ENCODE assay signal across 33 cellular contexts in the genomic region with DNA sequence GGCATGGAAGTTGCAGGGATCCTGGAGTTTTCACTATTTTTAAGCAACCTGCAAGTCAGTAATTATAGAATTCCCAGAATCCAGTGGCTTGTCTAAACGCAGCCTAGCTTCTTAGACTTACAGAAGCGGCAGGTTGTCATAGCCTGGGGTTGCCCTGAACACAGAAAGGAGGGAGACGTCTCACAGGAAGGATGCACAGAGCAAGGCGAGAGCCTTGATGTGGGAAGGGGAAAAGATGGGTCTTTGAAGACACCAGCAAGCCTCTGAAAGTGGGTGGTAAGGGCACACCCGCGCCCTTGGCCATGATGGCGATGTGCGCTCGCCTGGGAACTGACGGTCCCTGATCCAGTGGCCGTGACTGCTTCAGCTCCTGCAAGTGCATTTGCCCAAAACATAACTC. TPM values are rescaled to one million over a fixed set of nuclear protein-coding genes. Genes with fewer than 3 reads are reported as not detected.
"Had no signal": no experiment of that assay in that cellular context is flagged by ENCODE, and none has a peak within 500 bp of the region (broad histone marks: within the 10 kb centered on the region; RNA-seq: fewer than 3 reads in every experiment).

No MANE protein-coding gene starts in this region.

- H3K4me3 Mint-ChIP-seq: mesothelial cell of epicardium; naive thymus-derived CD8-positive, alpha-beta T cell; nephron progenitor cell had no signal

- H3K27ac ChIP-seq: coronary artery, esophagus squamous epithelium, heart right ventricle, prostate gland, right atrium auricular region, stomach, thyroid gland, vagina had no signal

- H3K9me3 ChIP-seq: esophagus squamous epithelium, heart right ventricle, mucosa of descending colon, prostate gland, right atrium auricular region, stomach, thyroid gland, vagina had no signal

- H3K27me3 ChIP-seq: esophagus squamous epithelium, heart right ventricle, right atrium auricular region, stomach, thyroid gland, vagina had no signal

- H3K4me1 ChIP-seq: esophagus squamous epithelium, prostate gland, right atrium auricular region, thyroid gland had no signal

- H3K4me1 Mint-ChIP-seq: nephron progenitor cell had no signal

- ATAC-seq: heart right ventricle, mucosa of descending colon, sciatic nerve had no signal

- H3K36me3 Mint-ChIP-seq: mesothelial cell of epicardium had no signal

- H3K4me3 ChIP-seq: coronary artery, esophagus squamous epithelium, heart right ventricle, lung, mucosa of descending colon, prostate gland, right atrium auricular region, smooth muscle cell, stomach, thyroid gland, vagina had no signal

- H3K27ac Mint-ChIP-seq: mesothelial cell of epicardium, nephron progenitor cell had no signal

- H3K36me3 ChIP-seq: esophagus squamous epithelium, heart right ventricle, prostate gland, right atrium auricular region, thyroid gland, vagina had no signal

- H3K4me2 ChIP-seq: smooth muscle cell had no signal

- DNase-seq: dermis blood vessel endothelial cell; effector memory CD4-positive, alpha-beta T cell; erythroblast; esophagus squamous epithelium; foreskin melanocyte; glutamatergic neuron; heart right ventricle; hypothalamus; kidney; mesenchymal stem cell; mucosa of descending colon; naive thymus-derived CD8-positive, alpha-beta T cell; nephron progenitor cell; stimulated activated CD4-positive, alpha-beta T cell treated with anti-CD3 and anti-CD28 coated beads, Interleukin-12 subunit alpha, Interleukin-12 subunit beta, amount 100 ng/mL, for 4 hours; stimulated activated CD4-positive, alpha-beta T cell treated with anti-CD3 and anti-CD28 coated beads, Interleukin-1b, Interleukin-23, amount 100 ng/mL, for 48 hours; stimulated activated CD4-positive, alpha-beta T cell treated with anti-CD3 and anti-CD28 coated beads, Interleukin-4, amount 100 ng/mL, for 1 hour; stimulated activated CD8-positive, alpha-beta memory T cell treated with anti-CD3 and anti-CD28 coated beads, Interleukin-4, amount 100 ng/mL, for 48 hours; stomach; thyroid gland; trophoblast cell had no signal

RNA-seq across cellular contexts. Expression of a gene that starts 17.2 kb away (rescaled TPM):
- total RNA-seq: temporal lobe had no signal

RNA-seq across cellular contexts. Expression of a gene that starts 28.5 kb away (rescaled TPM):
- total RNA-seq: dermis blood vessel endothelial cell; kidney; left lobe of liver; liver; mesothelial cell of epicardium; mucosa of descending colon; naive thymus-derived CD8-positive, alpha-beta T cell; osteoblast; right atrium auricular region; sciatic nerve; smooth muscle cell; subcutaneous adipose tissue; temporal lobe; thyroid gland; vagina had no signal
- polyA plus RNA-seq: liver; naive thymus-derived CD8-positive, alpha-beta T cell; smooth muscle cell had no signal
